8 cellular contexts compared by ENCODE assay signal in genomic region chr4:113094802-113095201, GRCh38. TPM values are rescaled to one million over a fixed set of nuclear protein-coding genes. Genes with fewer than 3 reads are reported as not detected.
DNase-seq lines count a peak whose midpoint lies in the region; ATAC-seq, FAIRE-seq and TF ChIP-seq lines count a peak whose summit lies in the region.

No MANE protein-coding gene starts in this region.

- CTCF ChIA-PET in HEK293T (lab: Yijun Ruan, JAX): interaction anchor here (0.6 to 0.9 kb wide), 2 partner anchors 90 to 330 kb away, joined by 4 read pairs; no protein-coding TSS in a partner anchor

- H3F3A ChIP-seq in SU-DHL-6 (ENCODE audit: insufficient read depth): no peaks in the 10 kb centered on the region

- H4K20me1 ChIP-seq in SU-DHL-6 (ENCODE audit: low read depth, low read length) (no peaks in the 10 kb centered on the region), keratinocyte (ENCODE audit: control insufficient read depth, extremely low read depth, insufficient read depth, low read length) (no peaks in the 10 kb centered on the region)

- peak; percentile 29 for TF ChIP-seq CTCF in SU-DHL-6 (IDR thresholded peaks at IDR 0.05; ENCODE audit: insufficient read depth, low read length, poor library complexity, severe bottlenecking)
- peak; percentile 29 to 56 (median 51) for TF ChIP-seq CTCF in keratinocyte (optimal IDR thresholded peaks at IDR 0.05 in 1 of 3, IDR thresholded peaks at IDR 0.05 in 1 of 3, conservative IDR thresholded peaks at IDR 0.05 in 1 of 3; ENCODE audit: extremely low read depth in 1 of 3, insufficient read depth in 2 of 3, low read length in 3 of 3)

- dilution Hi-C loops in keratinocyte (cut with MboI; ENCODE audit: extremely low pct_ligation_motif_present, low sequenced_read_pairs): no loop called here

- no peak for FAIRE-seq in keratinocyte (lab: Jason Lieb, UNC)

- no peaks in the 10 kb centered on the region for H3K9me1 ChIP-seq in keratinocyte (ENCODE audit: control insufficient read depth, extremely low read depth, insufficient read depth, low read length)

- POLR2A ChIA-PET in HEK293T (lab: Yijun Ruan, JAX): no interaction called here

- H3K9me2 ChIP-seq in SU-DHL-6 (replicated peaks; ENCODE audit: insufficient read depth, low read length): no peaks in the 10 kb centered on the region

- no peak overlapping the region for H3K4me3 ChIP-seq in SU-DHL-6 (ENCODE audit: insufficient read depth, low read length, poor library complexity, severe bottlenecking)
- H3K4me3 ChIP-seq in keratinocyte (ENCODE audit: control insufficient read depth in 2 of 3, extremely low read depth in 1 of 3, insufficient read depth in 2 of 3, low read depth in 1 of 3, low read length in 3 of 3): no peak overlapping the region

- H3K4me1 Mint-ChIP-seq in activated T-cell treated with anti-CD3 and anti-CD28 coated beads, Interleukin-2, amount 50 U/mL, for 72 hours (ENCODE audit: low read depth): no peaks in the 10 kb centered on the region

- H3K9me3 ChIP-seq in SU-DHL-6 (ENCODE audit: insufficient read depth, low read length) (no peaks in the 10 kb centered on the region), keratinocyte (ENCODE audit: control insufficient read depth, low read depth, low read length) (no peaks in the 10 kb centered on the region)

- H3K4me3 Mint-ChIP-seq in activated T-cell treated with anti-CD3 and anti-CD28 coated beads, Interleukin-2, amount 50 U/mL, for 72 hours: no peak overlapping the region

- peak; percentile 39 for DNase-seq in COR-L47 (lab: John Stamatoyannopoulos, UW)
- peak; percentile 20 for DNase-seq in HEK293T (ENCODE audit: extremely low spot score)
- no peak for DNase-seq in keratinocyte (ENCODE audit: low read depth, low spot score)
- no peak for DNase-seq in activated T-cell treated with anti-CD3 and anti-CD28 coated beads, Interleukin-2, amount 50 U/mL, for 72 hours
- no peak for DNase-seq in stimulated activated CD8-positive, alpha-beta memory T cell treated with anti-CD3 and anti-CD28 coated beads, Interleukin-4, amount 100 ng/mL, for 48 hours

- no peaks in the 10 kb centered on the region for H3K36me3 ChIP-seq in SU-DHL-6 (ENCODE audit: low read length)
- no peaks in the 10 kb centered on the region for H3K36me3 ChIP-seq in keratinocyte (ENCODE audit: control insufficient read depth in 2 of 2, extremely low read depth in 1 of 2, insufficient read depth in 2 of 2, low read length in 2 of 2)

- no peaks in the 10 kb centered on the region for H3K27me3 ChIP-seq in SU-DHL-6 (ENCODE audit: low read length)
- H3K27me3 ChIP-seq in keratinocyte (ENCODE audit: control insufficient read depth, extremely low read depth, insufficient read depth, low read length): no peaks in the 10 kb centered on the region

- H2AFZ ChIP-seq in SU-DHL-6 (ENCODE audit: low read depth, low read length, severe bottlenecking) (no peak overlapping the region), keratinocyte (ENCODE audit: control insufficient read depth, low read length) (no peak overlapping the region)

- H3K27ac Mint-ChIP-seq in activated T-cell treated with anti-CD3 and anti-CD28 coated beads, Interleukin-2, amount 50 U/mL, for 72 hours: no peak overlapping the region

- H3K36me3 Mint-ChIP-seq in activated T-cell treated with anti-CD3 and anti-CD28 coated beads, Interleukin-2, amount 50 U/mL, for 72 hours (ENCODE audit: insufficient read depth in 2 of 2): no peaks in the 10 kb centered on the region

- ATAC-seq in activated T-cell treated with anti-CD3 and anti-CD28 coated beads, Interleukin-2, amount 50 U/mL, for 72 hours (replicated peaks in 1 of 2): no peak
- ATAC-seq in HG03565 (IDR thresholded peaks at IDR 0.05; ENCODE audit: unreplicated experiment): no peak
- no peak for ATAC-seq in GM19452 (IDR thresholded peaks at IDR 0.05; ENCODE audit: unreplicated experiment)

- H3K27me3 Mint-ChIP-seq in activated T-cell treated with anti-CD3 and anti-CD28 coated beads, Interleukin-2, amount 50 U/mL, for 72 hours (ENCODE audit: low read depth): no peaks in the 10 kb centered on the region

- H3K79me2 ChIP-seq in SU-DHL-6 (ENCODE audit: insufficient read depth, low read length): no peaks in the 10 kb centered on the region
- no peaks in the 10 kb centered on the region for H3K79me2 ChIP-seq in keratinocyte (ENCODE audit: control insufficient read depth, insufficient read depth, low read length)

- H3K4me1 ChIP-seq in keratinocyte (ENCODE audit: control insufficient read depth, extremely low read depth, insufficient read depth, low read length): no peaks in the 10 kb centered on the region

- H3K9me3 Mint-ChIP-seq in activated T-cell treated with anti-CD3 and anti-CD28 coated beads, Interleukin-2, amount 50 U/mL, for 72 hours: no peaks in the 10 kb centered on the region

- no peak overlapping the region for H3K9ac ChIP-seq in SU-DHL-6 (ENCODE audit: low read length)
- H3K9ac ChIP-seq in keratinocyte (ENCODE audit: control insufficient read depth, extremely low read depth, insufficient read depth, low read length): no peak overlapping the region

- H3K4me2 ChIP-seq in SU-DHL-6 (ENCODE audit: low read depth, low read length, poor library complexity, severe bottlenecking) (no peak overlapping the region), keratinocyte (ENCODE audit: control insufficient read depth, extremely low read depth, insufficient read depth, low read depth, low read length) (no peak overlapping the region)

- no peak overlapping the region for H3K27ac ChIP-seq in SU-DHL-6 (ENCODE audit: low read depth, low read length)
- H3K27ac ChIP-seq in keratinocyte (ENCODE audit: control insufficient read depth, insufficient read depth, low read length): no peak overlapping the region

TF ChIP-seq in HEK293T, 16 proteins besides CTCF, POLR2A, EP300 and RAD21:
- no peak for TF ChIP-seq SUZ12 (IDR thresholded peaks at IDR 0.05)
TF ChIP-seq in HEK293T: peak in this region for 0.

RNA-seq across cellular contexts. Expression of gene ANK2, which starts 45.3 kb away (rescaled TPM):
- 0.06 to 0.44 TPM (median 0.22 TPM) in 3 replicates for polyA plus RNA-seq in keratinocyte
- polyA plus RNA-seq in keratinocyte (2011; ENCODE audit: low read depth): 3.3 TPM
- polyA plus RNA-seq in keratinocyte (2011; cell fraction: cytosol; rRNA removed): 1.0 and 1.1 TPM in 2 replicates
- 2.2 TPM in 2 replicates for polyA plus RNA-seq in keratinocyte (2011; cell fraction: nucleus; rRNA removed)
- polyA plus RNA-seq in keratinocyte (2012; ENCODE audit: low replicate concordance): 0.28 and 2.2 TPM in 2 replicates
- 1.2 to 6.2 TPM (median 4.6 TPM) in 3 replicates for polyA minus RNA-seq in keratinocyte
- polyA minus RNA-seq in keratinocyte (2011; cell fraction: cytosol; rRNA and poly(A)+ RNA removed): 2.5 TPM
- 4.5 and 9.5 TPM in 2 replicates for polyA minus RNA-seq in keratinocyte (2011; cell fraction: nucleus; rRNA and poly(A)+ RNA removed)
- total RNA-seq in activated T-cell treated with anti-CD3 and anti-CD28 coated beads, Interleukin-2, amount 50 U/mL, for 72 hours: 1 to 10 TPM; 6.6 to 7.1 TPM

Comparison
In these comparisons a context has a peak if more than half of its experiments do, and no peak if none do; other contexts are left out.
1. DNase-seq: peak in COR-L47 (single experiment) and HEK293T (single experiment); none in keratinocyte (single experiment), activated T-cell treated with anti-CD3 and anti-CD28 coated beads, Interleukin-2, amount 50 U/mL, for 72 hours (0 of 2) and stimulated activated CD8-positive, alpha-beta memory T cell treated with anti-CD3 and anti-CD28 coated beads, Interleukin-4, amount 100 ng/mL, for 48 hours (single experiment).